Comparison of ENCODE assay signal across 7 cellular contexts in genomic region chr19:10643968-10644290, GRCh38. TPM values are rescaled to one million over a fixed set of nuclear protein-coding genes. Genes with fewer than 3 reads are reported as not detected.
DNase-seq lines count a peak whose midpoint lies in the region; ATAC-seq and TF ChIP-seq lines count a peak whose summit lies in the region.
"Had no signal": no experiment of that assay in that cellular context is flagged by ENCODE, and none has a peak within 500 bp of the region (broad histone marks: within the 10 kb centered on the region; RNA-seq: fewer than 3 reads in every experiment).

No MANE protein-coding gene starts in this region.

- no peak for ATAC-seq in IMR-90 (ENCODE audit: low read depth)
- ATAC-seq in HG02885 (IDR thresholded peaks at IDR 0.05; ENCODE audit: poor library complexity, unreplicated experiment), result no peak

- WGBS in IMR-90 (ENCODE audit: extremely low coverage in 2 of 2, insufficient read length in 1 of 2), 2 experiments, result 67% methylated on average over 1 of the region's 4 CpGs; no CpG with 5 or more reads in 1 of the 2 experiments

- H4K8ac ChIP-seq in IMR-90 (ENCODE audit: low read depth in 2 of 2, low read length in 2 of 2), result no peak overlapping the region

- TF ChIP-seq CTCF in IMR-90 (conservative IDR thresholded peaks at IDR 0.05; ENCODE audit: low read depth, low read length), result no peak
- TF ChIP-seq CTCF in brain (conservative IDR thresholded peaks at IDR 0.05), result no peak
- TF ChIP-seq CTCF in progenitor cell of endocrine pancreas (IDR thresholded peaks at IDR 0.05; ENCODE audit: unreplicated experiment), result no peak

- no peak overlapping the region for H2AK5ac ChIP-seq in IMR-90 (ENCODE audit: low read depth, low read length)

- H3K36me3 ChIP-seq in IMR-90 (ENCODE audit: control insufficient read depth, insufficient read depth, low read length), result peaks cover 28% of the 10 kb centered on the region

- no peak overlapping the region for H3K18ac ChIP-seq in IMR-90 (ENCODE audit: low read depth, low read length)

- H3K4me2 ChIP-seq in IMR-90 (ENCODE audit: low read depth, low read length), result no peak overlapping the region

- no peak overlapping the region for H3K14ac ChIP-seq in IMR-90 (replicated peaks; ENCODE audit: low read depth, low read length)

- H3K27me3 Mint-ChIP-seq in brain (peaks cover 3% of the 10 kb centered on the region), progenitor cell of endocrine pancreas (no peaks in the 10 kb centered on the region)

- peaks cover 3% of the 10 kb centered on the region; the same call in 1 of the 2 replicates for H3K4me1 ChIP-seq in IMR-90 (ENCODE audit: control insufficient read depth, insufficient read depth, low read length)

- no peak overlapping the region for H3K56ac ChIP-seq in IMR-90 (ENCODE audit: extremely low read depth, insufficient read depth, low read length)

- H3K23ac ChIP-seq in IMR-90 (ENCODE audit: low read depth, low read length), result no peak overlapping the region

- no peaks in the 10 kb centered on the region for H3K9me3 ChIP-seq in IMR-90 (ENCODE audit: control insufficient read depth, insufficient read depth, low read length)

- H3K9me3 Mint-ChIP-seq in brain, result peaks cover 0 to 5% (median 0%) of the 10 kb centered on the region in 5 experiments
- H3K9me3 Mint-ChIP-seq in progenitor cell of endocrine pancreas (ENCODE audit: low read depth), result no peaks in the 10 kb centered on the region

- H3K4me1 Mint-ChIP-seq in brain, result peaks cover 25% of the 10 kb centered on the region
- peaks cover 10% of the 10 kb centered on the region for H3K4me1 Mint-ChIP-seq in progenitor cell of endocrine pancreas (ENCODE audit: low read depth)

- no peak overlapping the region for H2BK5ac ChIP-seq in IMR-90 (ENCODE audit: low read depth, low read length, poor library complexity, severe bottlenecking)

- no peak overlapping the region for H4K91ac ChIP-seq in IMR-90 (ENCODE audit: insufficient read depth, low read depth, low read length)

- no peak overlapping the region for H2AFZ ChIP-seq in IMR-90 (replicated peaks; ENCODE audit: low read length, poor library complexity)

- CTCF ChIA-PET in IMR-90 (lab: Yijun Ruan, JAX), result interaction anchor here (1.2 to 2.3 kb wide), 3 partner anchors 21 to 63 kb away, joined by 3 to 38 read pairs (median 6); no protein-coding TSS in a partner anchor

- intact Hi-C loops in IMR-90 (cut with micrococcal nuclease) (loop anchor here (1.0 to 10.0 kb wide), 2 partner anchors 63 to 159 kb away; no protein-coding TSS in a partner anchor), posterior vena cava (cut with DNase I) (loop anchor here (2.0 kb wide), 2 partner anchors 61 to 65 kb away; no protein-coding TSS in a partner anchor)

- TSS peak; percentile 96 for BruUV-seq in IMR-90 (replicated peaks; lab: Mats Ljungman, UMichigan)

- no peaks in the 10 kb centered on the region for H4K20me1 ChIP-seq in IMR-90 (ENCODE audit: insufficient read depth, low read length)

- H3K4me3 ChIP-seq in IMR-90 (ENCODE audit: insufficient read depth, low read depth, low read length), result no peak overlapping the region

- no peaks in the 10 kb centered on the region for H3K27me3 ChIP-seq in IMR-90 (ENCODE audit: control insufficient read depth, insufficient read depth, low read length)

- DNase-seq in IMR-90 (no peak), progenitor cell of endocrine pancreas (ENCODE audit: low spot score, unreplicated experiment) (no peak), posterior vena cava (ENCODE audit: low spot score) (no peak), NCI-H1930 (lab: John Stamatoyannopoulos, UW) (no peak)
- DNase-seq: amniotic stem cell had no signal

- no peak overlapping the region for H3K27ac ChIP-seq in IMR-90 (ENCODE audit: insufficient read depth, low read length)

- in situ Hi-C loops in IMR-90 (cut with MboI; ENCODE audit: low sequenced_read_pairs), result loop anchor here (5.0 to 10.0 kb wide), 2 partner anchors 62 to 149 kb away; no protein-coding TSS in a partner anchor

- H2AK9ac ChIP-seq in IMR-90 (replicated peaks; ENCODE audit: low read depth, low read length, poor library complexity), result no peak overlapping the region

- H3K9me1 ChIP-seq in IMR-90 (ENCODE audit: insufficient read depth, low read length), result no peaks in the 10 kb centered on the region

- no peak for TF ChIP-seq POLR2A in IMR-90 (IDR thresholded peaks at IDR 0.05; ENCODE audit: low read depth, low read length)

- no peak for TF ChIP-seq RAD21 in IMR-90 (IDR thresholded peaks at IDR 0.05; ENCODE audit: low read length)

- H3K4me3 Mint-ChIP-seq in brain, result peak overlapping the region in 3 of 5 experiments; percentile 24 to 62 (median 50)
- no peak overlapping the region for H3K4me3 Mint-ChIP-seq in progenitor cell of endocrine pancreas (ENCODE audit: low read depth)

- no peaks in the 10 kb centered on the region for H3K79me1 ChIP-seq in IMR-90 (ENCODE audit: low read depth in 1 of 2, low read length in 2 of 2)

- H4K5ac ChIP-seq in IMR-90 (ENCODE audit: low read depth, low read length), result no peak overlapping the region

- no peak overlapping the region for H3K9ac ChIP-seq in IMR-90 (ENCODE audit: low read depth, low read length)

- dilution Hi-C loops in IMR-90 (cut with HindIII; ENCODE audit: low sequenced_read_pairs, unreplicated experiment), result no loop called here

- H2BK120ac ChIP-seq in IMR-90 (ENCODE audit: low read depth, low read length), result no peak overlapping the region

- H2BK20ac ChIP-seq in IMR-90 (ENCODE audit: low read depth, low read length), result no peak overlapping the region

- H3K36me3 Mint-ChIP-seq in brain (peaks cover 36% of the 10 kb centered on the region), progenitor cell of endocrine pancreas (ENCODE audit: insufficient read depth) (peaks cover 9% of the 10 kb centered on the region)

- no peak overlapping the region for H3K4ac ChIP-seq in IMR-90 (ENCODE audit: low read depth, low read length)

- H2BK15ac ChIP-seq in IMR-90 (ENCODE audit: low read depth, low read length), result no peak overlapping the region

- POLR2A ChIA-PET in IMR-90 (lab: Charles Lee; ENCODE audit: unreplicated experiment), result no interaction called here

- peak overlapping the region; percentile 77 to 95 (median 94) for H3K27ac Mint-ChIP-seq in brain
- peak overlapping the region; percentile 77 for H3K27ac Mint-ChIP-seq in progenitor cell of endocrine pancreas

TF ChIP-seq in IMR-90, 13 proteins besides CTCF, POLR2A, EP300 and RAD21 (continues in another document):
- TF ChIP-seq USF2 (IDR thresholded peaks at IDR 0.05; ENCODE audit: low read depth, low read length), result no peak
- no peak for TF ChIP-seq BHLHE40 (IDR thresholded peaks at IDR 0.05; ENCODE audit: low read depth, low read length)
- no peak for TF ChIP-seq NFE2L2 (IDR thresholded peaks at IDR 0.05; ENCODE audit: low read depth, low read length)
- TF ChIP-seq ELK1 (IDR thresholded peaks at IDR 0.05; ENCODE audit: borderline replicate concordance, low read depth, low read length), result no peak
- TF ChIP-seq CEBPB (IDR thresholded peaks at IDR 0.05; ENCODE audit: low read depth, low read length), result no peak
- no peak for TF ChIP-seq MAZ (IDR thresholded peaks at IDR 0.05; ENCODE audit: borderline replicate concordance, low read depth, low read length)
- TF ChIP-seq CHD1 (IDR thresholded peaks at IDR 0.05; ENCODE audit: low read depth, low read length), result no peak

RNA-seq across cellular contexts. Expression of gene ILF3, which starts 10.2 kb away (rescaled TPM):
- 95.3 and 120 TPM in 2 replicates for total RNA-seq in IMR-90 (2012; rRNA removed)
- 155 and 166 TPM in 2 replicates for polyA plus RNA-seq in IMR-90 (2012; rRNA removed)
- polyA plus RNA-seq in IMR-90 (2012; cell fraction: cytosol; rRNA removed), result 86.0 and 97.7 TPM in 2 replicates
- 521 and 599 TPM in 2 replicates for polyA plus RNA-seq in IMR-90 (2012; cell fraction: nucleus; rRNA removed; ENCODE audit: low replicate concordance)
- 261 TPM for polyA plus RNA-seq in brain (ENCODE audit: insufficient read depth, low read depth, low replicate concordance)
- total RNA-seq in progenitor cell of endocrine pancreas, result 761 and 784 TPM in 2 replicates
- total RNA-seq in posterior vena cava, result 100 to 1,000 TPM; 139 to 154 TPM

RNA-seq across cellular contexts. Expression of gene SLC44A2, which starts 18.6 kb away (rescaled TPM):
- total RNA-seq in IMR-90 (2012; rRNA removed), result 25.8 and 28.5 TPM in 2 replicates
- 62.1 and 62.9 TPM in 2 replicates for polyA plus RNA-seq in IMR-90 (2012; rRNA removed)
- polyA plus RNA-seq in IMR-90 (2012; cell fraction: cytosol; rRNA removed), result 44.2 and 47.4 TPM in 2 replicates
- 90.2 and 94.3 TPM in 2 replicates for polyA plus RNA-seq in IMR-90 (2012; cell fraction: nucleus; rRNA removed; ENCODE audit: low replicate concordance)
- polyA plus RNA-seq in brain (ENCODE audit: insufficient read depth, low read depth, low replicate concordance), result 143 TPM
- 159 and 164 TPM in 2 replicates for total RNA-seq in progenitor cell of endocrine pancreas
- 100 to 1,000 TPM in 1 of 2 donors, 10 to 100 TPM in 1; 72.2 to 108 TPM for total RNA-seq in posterior vena cava

RNA-seq across cellular contexts. Expression of gene AP1M2, which starts 56.8 kb away (rescaled TPM):
- total RNA-seq in IMR-90 (2012; rRNA removed) (not detected in 2 replicates), progenitor cell of endocrine pancreas (107 and 110 TPM in 2 replicates), posterior vena cava (not detected)
- polyA plus RNA-seq in IMR-90 (2012; rRNA removed) (0.17 and 0.37 TPM in 2 replicates), brain (ENCODE audit: insufficient read depth, low read depth, low replicate concordance) (60.8 TPM)
- 0.22 and 0.26 TPM in 2 replicates for polyA plus RNA-seq in IMR-90 (2012; cell fraction: cytosol; rRNA removed)
- polyA plus RNA-seq in IMR-90 (2012; cell fraction: nucleus; rRNA removed; ENCODE audit: low replicate concordance), result 0.25 TPM in 1 of 2 replicates, not detected in the other

RNA-seq across cellular contexts. Expression of gene QTRT1, which starts 57.3 kb away (rescaled TPM):
- total RNA-seq in IMR-90 (2012; rRNA removed) (18.6 and 19.9 TPM in 2 replicates), progenitor cell of endocrine pancreas (53.9 and 59.3 TPM in 2 replicates), posterior vena cava (10 to 100 TPM; 24.9 to 27.6 TPM)
- polyA plus RNA-seq in IMR-90 (2012; rRNA removed) (51.8 and 63.3 TPM in 2 replicates), brain (ENCODE audit: insufficient read depth, low read depth, low replicate concordance) (23.5 TPM)
- polyA plus RNA-seq in IMR-90 (2012; cell fraction: cytosol; rRNA removed), result 65.6 and 65.8 TPM in 2 replicates
- 180 and 458 TPM in 2 replicates for polyA plus RNA-seq in IMR-90 (2012; cell fraction: nucleus; rRNA removed; ENCODE audit: low replicate concordance)

Comparison
In these comparisons a context has a peak if more than half of its experiments do, and no peak if none do; other contexts are left out.
1. RNA of gene AP1M2, which starts 56.8 kb away (total RNA-seq): 107 to 110 TPM in progenitor cell of endocrine pancreas; not detected in IMR-90 and not detected in posterior vena cava; every median in the first group is over 100 times any median in the second.